11 cellular contexts compared by ENCODE assay signal in genomic region chr12:115492553-115492952, GRCh38.
"Had no signal": no experiment of that assay in that cellular context is flagged by ENCODE, and none has a peak within 500 bp of the region (broad histone marks: within the 10 kb centered on the region; RNA-seq: fewer than 3 reads in every experiment).

No MANE protein-coding gene starts in this region.

- H3K27ac ChIP-seq: GM23248 had no signal

- H3K4me1 ChIP-seq: HAP-1 had no signal

- H3K9me3 ChIP-seq: HAP-1 had no signal

- H3K36me3 ChIP-seq: HAP-1 had no signal

- H3K4me1 Mint-ChIP-seq: GM23338 had no signal

- H3K9ac ChIP-seq: GM23248 had no signal

- H3K4me2 ChIP-seq: GM23338 had no signal

- H3K27ac Mint-ChIP-seq: GM23338, H9, HFFc6 had no signal

- H3K9me3 Mint-ChIP-seq: GM23338, H9 had no signal

- H2AFZ ChIP-seq: GM23248, GM23338 had no signal

- H3K4me3 ChIP-seq: GM23248, GM23338, HAP-1 had no signal

- FAIRE-seq: H1, H54 had no signal

- DNase-seq: GM23248, GOT3, H7, H9, HCEC 1CT, HFFc6 had no signal

- H3K4me3 Mint-ChIP-seq: GM23338, H9, HFFc6 had no signal

- ATAC-seq: GM23338, HCT116 had no signal
